Comparison of ENCODE assay signal across 8 cellular contexts in the genomic region with DNA sequence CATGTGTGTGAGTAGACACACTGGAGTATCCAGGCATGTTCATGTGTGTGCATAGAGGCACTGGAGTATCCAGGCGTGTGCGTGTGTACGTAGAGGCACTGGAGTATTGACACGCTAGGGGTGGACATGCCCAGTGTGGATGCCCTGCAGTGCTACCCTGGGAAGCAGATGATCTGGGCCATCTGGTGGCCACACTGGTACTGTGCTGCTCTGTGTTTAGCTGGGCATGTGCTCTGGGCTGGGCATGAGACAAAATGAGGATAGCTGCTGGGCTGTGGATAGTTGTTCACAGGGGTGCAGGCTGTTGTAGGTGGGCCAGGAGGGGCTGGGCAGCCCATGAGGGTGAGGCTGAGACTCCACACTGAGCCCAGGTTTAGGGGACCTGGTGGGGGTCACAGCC. TPM values are rescaled to one million over a fixed set of nuclear protein-coding genes. Genes with fewer than 3 reads are reported as not detected.
A peak's percentile ranks its signal among the peaks of the same experiment; 100 is the strongest.
DNase-seq lines count a peak whose midpoint lies in the region; ATAC-seq and TF ChIP-seq lines count a peak whose summit lies in the region.

No MANE protein-coding gene starts in this region.

- no peaks in the 10 kb centered on the region for H4K20me1 ChIP-seq in OCI-LY7 (ENCODE audit: insufficient read depth, low read length)

- H3K4me1 ChIP-seq in OCI-LY7 (ENCODE audit: insufficient read depth, low read length, poor library complexity, severe bottlenecking), result no peaks in the 10 kb centered on the region

- intact Hi-C loops in OCI-LY7 (cut with micrococcal nuclease; ENCODE audit: unreplicated experiment), result no loop called here

- H3K9me2 ChIP-seq in OCI-LY7 (ENCODE audit: insufficient read depth, low read length), result no peaks in the 10 kb centered on the region

- no peak overlapping the region for H3K4me3 ChIP-seq in AG10803 (ENCODE audit: low read length)
- no peak overlapping the region for H3K4me3 ChIP-seq in foreskin fibroblast (ENCODE audit: low read depth in 1 of 2, low read length in 2 of 2)
- H3K4me3 ChIP-seq in OCI-LY7 (ENCODE audit: low read depth, low read length, poor library complexity, severe bottlenecking), result no peak overlapping the region

- no peak for ATAC-seq in HG03025 (IDR thresholded peaks at IDR 0.05; ENCODE audit: low FRiP score, unreplicated experiment)

- no TSS peak for BruUV-seq in OCI-LY7 (replicated peaks; lab: Mats Ljungman, UMichigan)

- TF ChIP-seq CTCF in AG10803 (conservative IDR thresholded peaks at IDR 0.05; ENCODE audit: low read length) (peak; percentile 22; the same call in 1 of the 2 replicates), GM12873 (IDR thresholded peaks at IDR 0.05; ENCODE audit: insufficient read depth, low read depth, low read length, missing control alignments) (peak; percentile 33), foreskin fibroblast (IDR thresholded peaks at IDR 0.05; ENCODE audit: low read depth, low read length) (peak; percentile 10), OCI-LY7 (conservative IDR thresholded peaks at IDR 0.05; ENCODE audit: low read length) (no peak)

- POLR2A ChIA-PET in OCI-LY7 (lab: Charles Lee), result no interaction called here

- no peaks in the 10 kb centered on the region for H3K79me2 ChIP-seq in OCI-LY7 (ENCODE audit: insufficient read depth, low read depth, low read length)

- H3K36me3 ChIP-seq in OCI-LY7 (ENCODE audit: insufficient read depth, low read length), result no peaks in the 10 kb centered on the region

- H3K27ac ChIP-seq in OCI-LY7 (ENCODE audit: low read depth, low read length, poor library complexity, severe bottlenecking), result no peak overlapping the region

- in situ Hi-C loops in ACHN (cut with HindIII; ENCODE audit: low pct_ligation_motif_present, low pct_unique_long_range_greater_than_20kb, low sequenced_read_pairs), result no loop called here

- DNase-seq in AG10803 (ENCODE audit: low read depth) (peak; percentile 34), RPMI8226 (peak; percentile 57), foreskin fibroblast (peak; percentile 20 to 50), OCI-LY7 (ENCODE audit: low spot score) (no peak), ACHN (no peak), Ammon's horn (ENCODE audit: low spot score) (no peak)

- H2AFZ ChIP-seq in OCI-LY7 (ENCODE audit: low read length), result no peak overlapping the region

- H3K4me2 ChIP-seq in OCI-LY7 (ENCODE audit: low read length), result no peak overlapping the region

- CTCF ChIA-PET in OCI-LY7 (lab: Charles Lee; ENCODE audit: unreplicated experiment), result no interaction called here

- H3K9me3 ChIP-seq in OCI-LY7 (ENCODE audit: low read length), result no peaks in the 10 kb centered on the region

RNA-seq across cellular contexts. Expression of a gene that starts 24.0 kb away (rescaled TPM):
- total RNA-seq in OCI-LY7 (2014; rRNA removed; shearing (Covaris generic)), result not detected in 2 replicates
- not detected in 2 replicates for total RNA-seq in OCI-LY7 (2022)

RNA-seq across cellular contexts. Expression of a gene that starts 32.8 kb away (rescaled TPM):
- total RNA-seq in OCI-LY7 (2014; rRNA removed; shearing (Covaris generic)), result 0.31 and 0.32 TPM in 2 replicates
- 0.30 and 0.95 TPM in 2 replicates for total RNA-seq in OCI-LY7 (2022)

RNA-seq across cellular contexts. Expression of a gene that starts 47.2 kb away (rescaled TPM):
- not detected in 2 replicates for total RNA-seq in OCI-LY7 (2014; rRNA removed; shearing (Covaris generic))
- total RNA-seq in OCI-LY7 (2022), result not detected in 2 replicates

RNA-seq across cellular contexts. Expression of a gene that starts 51.5 kb away (rescaled TPM):
- 4.8 and 6.4 TPM in 2 replicates for total RNA-seq in OCI-LY7 (2014; rRNA removed; shearing (Covaris generic))
- total RNA-seq in OCI-LY7 (2022), result 6.1 and 7.6 TPM in 2 replicates

RNA-seq across cellular contexts. Expression of a gene that starts 52.1 kb away (rescaled TPM):
- total RNA-seq in OCI-LY7 (2014; rRNA removed; shearing (Covaris generic)), result 85.5 and 106 TPM in 2 replicates
- total RNA-seq in OCI-LY7 (2022), result 63.5 and 69.4 TPM in 2 replicates

Comparison
In these comparisons a context has a peak if more than half of its experiments do, and no peak if none do; other contexts are left out.
1. DNase-seq: peak in AG10803 (single experiment), RPMI8226 (single experiment) and foreskin fibroblast (2 of 2); none in OCI-LY7 (single experiment), ACHN (single experiment) and Ammon's horn (single experiment).